27 cellular contexts compared by ENCODE assay signal in the genomic region with DNA sequence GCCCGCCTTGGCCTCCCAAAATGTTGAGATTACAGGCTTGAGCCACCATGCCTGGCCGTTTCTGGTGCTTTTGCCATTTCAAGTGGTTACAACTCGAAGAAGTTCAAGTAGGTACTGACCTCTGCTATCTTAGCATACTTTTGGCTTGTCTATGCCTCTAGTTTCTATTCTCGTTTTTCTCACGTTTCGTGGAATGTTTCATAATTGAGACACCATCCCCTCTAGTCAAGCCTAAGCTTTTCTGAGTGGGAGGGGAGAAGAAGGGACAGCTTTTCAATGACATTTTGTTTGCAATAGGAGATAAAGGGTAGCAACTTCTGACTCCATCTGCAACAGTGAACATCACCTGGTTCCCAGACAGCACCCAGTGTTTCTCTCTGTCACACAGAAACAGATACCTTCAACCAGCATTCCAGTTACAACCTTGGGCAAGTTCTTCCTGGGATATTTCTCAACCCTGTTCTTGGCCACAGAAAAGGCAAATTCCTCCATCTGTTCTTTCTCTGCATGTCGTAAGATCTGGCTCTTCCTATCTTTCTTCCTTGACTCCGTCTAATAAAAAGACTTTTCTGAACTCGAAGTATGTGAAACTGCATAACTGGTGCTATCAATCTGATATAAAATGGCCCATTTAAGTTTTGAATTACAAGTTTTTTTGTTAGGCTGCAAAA. TPM values are rescaled to one million over a fixed set of nuclear protein-coding genes. Genes with fewer than 3 reads are reported as not detected.
A peak's percentile ranks its signal among the peaks of the same experiment; 100 is the strongest.
DNase-seq lines count a peak whose midpoint lies in the region; ATAC-seq and TF ChIP-seq lines count a peak whose summit lies in the region.
"Had no signal": no experiment of that assay in that cellular context is flagged by ENCODE, and none has a peak within 500 bp of the region (broad histone marks: within the 10 kb centered on the region; RNA-seq: fewer than 3 reads in every experiment).

No MANE protein-coding gene starts in this region.

- H3K4me3 Mint-ChIP-seq in HFFc6 = no peak overlapping the region
- H3K4me3 Mint-ChIP-seq: activated naive CD8-positive, alpha-beta T cell treated with anti-CD3 and anti-CD28 coated beads, Interleukin-2, amount 10 ng/mL, durations not matched to agents 7 days and 5 days; brain; naive thymus-derived CD4-positive, alpha-beta T cell; T-helper 17 cell had no signal

- H3K36me3 Mint-ChIP-seq in HFFc6 (ENCODE audit: low read depth) = no peaks in the 10 kb centered on the region
- H3K36me3 Mint-ChIP-seq: activated naive CD8-positive, alpha-beta T cell treated with anti-CD3 and anti-CD28 coated beads, Interleukin-2, amount 10 ng/mL, durations not matched to agents 7 days and 5 days; brain; naive thymus-derived CD4-positive, alpha-beta T cell had no signal

- H3K27ac Mint-ChIP-seq in HFFc6 = no peak overlapping the region
- H3K27ac Mint-ChIP-seq: activated naive CD8-positive, alpha-beta T cell treated with anti-CD3 and anti-CD28 coated beads, Interleukin-2, amount 10 ng/mL, durations not matched to agents 7 days and 5 days; naive thymus-derived CD4-positive, alpha-beta T cell; T-helper 17 cell had no signal

- peaks cover 70% of the 10 kb centered on the region for H3K4me1 ChIP-seq in Karpas-422 (ENCODE audit: low read length)
- H3K4me1 ChIP-seq: pancreas had no signal

- no peak overlapping the region for H3K4me3 ChIP-seq in Karpas-422 (ENCODE audit: low read length)
- H3K4me3 ChIP-seq in SK-N-MC = no peak overlapping the region
- H3K4me3 ChIP-seq in fibroblast of pulmonary artery (replicated peaks; ENCODE audit: low read depth, low read length) = no peak overlapping the region
- H3K4me3 ChIP-seq: pancreas, sigmoid colon had no signal

- peaks cover 99% of the 10 kb centered on the region for H3K79me2 ChIP-seq in Karpas-422 (ENCODE audit: low read length)

- H3K9me3 ChIP-seq in Karpas-422 (ENCODE audit: low read length) = no peaks in the 10 kb centered on the region
- H3K9me3 ChIP-seq in SK-N-MC (ENCODE audit: low read depth, low read length) = no peaks in the 10 kb centered on the region
- H3K9me3 ChIP-seq: pancreas, sigmoid colon had no signal

- no peaks in the 10 kb centered on the region for H3K4me1 Mint-ChIP-seq in HFFc6 (ENCODE audit: low read depth)
- H3K4me1 Mint-ChIP-seq: activated naive CD8-positive, alpha-beta T cell treated with anti-CD3 and anti-CD28 coated beads, Interleukin-2, amount 10 ng/mL, durations not matched to agents 7 days and 5 days; naive thymus-derived CD4-positive, alpha-beta T cell had no signal

- H3K27me3 ChIP-seq in Karpas-422 (ENCODE audit: low read length) = no peaks in the 10 kb centered on the region
- H3K27me3 ChIP-seq: pancreas, sigmoid colon had no signal

- intact Hi-C loops in sciatic nerve (cut with DNase I) = no loop called here

- H3K9ac ChIP-seq in Karpas-422 (ENCODE audit: low read length) (no peak overlapping the region), SK-N-MC (ENCODE audit: insufficient read length) (no peak overlapping the region)

- no peak overlapping the region for H2AFZ ChIP-seq in Karpas-422 (ENCODE audit: low read length)

- no peak for TF ChIP-seq CTCF in fibroblast of pulmonary artery (IDR thresholded peaks at IDR 0.05; ENCODE audit: low read length, missing control alignments)
- no peak for TF ChIP-seq CTCF in HFFc6 (IDR thresholded peaks at IDR 0.05)

- H3K4me2 ChIP-seq in Karpas-422 (ENCODE audit: low read depth, low read length, poor library complexity, severe bottlenecking) = peak overlapping the region; percentile 6

- H3K27ac ChIP-seq in Karpas-422 (ENCODE audit: low read length) = peak overlapping the region; percentile 70
- H3K27ac ChIP-seq in SK-N-MC = 0 out of 2 replicates have a peak overlapping the region, but pooled peaks have one; percentile 20
- H3K27ac ChIP-seq: pancreas, VCaP had no signal

- peak; percentile 64 for DNase-seq in Karpas-422
- no peak for DNase-seq in SK-N-MC (ENCODE audit: low read depth, low spot score)
- DNase-seq in fibroblast of pulmonary artery (ENCODE audit: low read depth) = peak; percentile 81
- DNase-seq in sciatic nerve (ENCODE audit: low spot score) = no peak
- DNase-seq in HFFc6 = no peak
- DNase-seq in NCI-H345 (lab: John Stamatoyannopoulos, UW) = no peak
- DNase-seq: activated CD8-positive, alpha-beta memory T cell treated with anti-CD3 and anti-CD28 coated beads, Interleukin-2, amount 50 U/mL, for 48 hours; activated naive CD8-positive, alpha-beta T cell treated with anti-CD3 and anti-CD28 coated beads, Interleukin-2, amount 10 ng/mL, durations not matched to agents 7 days and 5 days; COR-L47; cortex of kidney; DND-41; foreskin melanocyte; kidney; mesendoderm; naive thymus-derived CD4-positive, alpha-beta T cell; NCI-H1417 treated with DMSO at 0.1 percent for 48 hours; NCI-H2107; NCI-H524 treated with DMSO at 0.1 percent for 48 hours; pancreas; SHP77 treated with DMSO at 0.1 percent for 48 hours; sigmoid colon; T-helper 17 cell had no signal

- H3K36me3 ChIP-seq in Karpas-422 (ENCODE audit: insufficient read depth, low read length) (peaks cover 28% of the 10 kb centered on the region), SK-N-MC (ENCODE audit: insufficient read depth, low read length) (no peaks in the 10 kb centered on the region)
- H3K36me3 ChIP-seq: pancreas, sigmoid colon had no signal

- no peaks in the 10 kb centered on the region for H3K9me2 ChIP-seq in Karpas-422 (replicated peaks; ENCODE audit: insufficient read depth, low read length)

- H3K27me3 Mint-ChIP-seq in HFFc6 (ENCODE audit: insufficient read depth) = peaks cover 3% of the 10 kb centered on the region; the same call in 1 of the 2 replicates
- H3K27me3 Mint-ChIP-seq: activated naive CD8-positive, alpha-beta T cell treated with anti-CD3 and anti-CD28 coated beads, Interleukin-2, amount 10 ng/mL, durations not matched to agents 7 days and 5 days; brain; naive thymus-derived CD4-positive, alpha-beta T cell; T-helper 17 cell had no signal

- H4K20me1 ChIP-seq in Karpas-422 (ENCODE audit: insufficient read depth, low read depth, low read length) = no peaks in the 10 kb centered on the region

- peak; percentile 42 for ATAC-seq in sciatic nerve
- ATAC-seq in GM19351 (IDR thresholded peaks at IDR 0.05; ENCODE audit: unreplicated experiment) = no peak
- ATAC-seq: HCT116; naive thymus-derived CD4-positive, alpha-beta T cell; T-helper 17 cell had no signal

- no peaks in the 10 kb centered on the region for H3K9me3 Mint-ChIP-seq in HFFc6
- H3K9me3 Mint-ChIP-seq: activated naive CD8-positive, alpha-beta T cell treated with anti-CD3 and anti-CD28 coated beads, Interleukin-2, amount 10 ng/mL, durations not matched to agents 7 days and 5 days; brain had no signal

RNA-seq across cellular contexts. Expression of a gene that starts 25.5 kb away (rescaled TPM):
- total RNA-seq in Karpas-422 (2014; rRNA removed; shearing (Covaris generic); ENCODE audit: low replicate concordance) = not detected in 2 replicates
- total RNA-seq in sciatic nerve = not detected
- total RNA-seq in HFFc6 (2021; fragmentation: NEBNext Ultra II Directional; extraction: Animal tissue kit (Norgen Biotek cat#: 25700)) = not detected
- total RNA-seq: activated naive CD8-positive, alpha-beta T cell treated with anti-CD3 and anti-CD28 coated beads, Interleukin-2, amount 10 ng/mL, durations not matched to agents 7 days and 5 days; kidney; naive thymus-derived CD4-positive, alpha-beta T cell; OCI-LY7; pancreas; sigmoid colon; T-helper 17 cell had no signal

Comparison
In these comparisons a context has a peak if more than half of its experiments do, and no peak if none do; other contexts are left out.
1. DNase-seq: peak in Karpas-422 (single experiment) and fibroblast of pulmonary artery (single experiment); none in SK-N-MC (single experiment), sciatic nerve (single experiment), HFFc6 (single experiment) and NCI-H345 (single experiment).